ENCODE assay signal across 14 cellular contexts in genomic region chr22:18070556-18071306, GRCh38. TPM values are rescaled to one million over a fixed set of nuclear protein-coding genes. Genes with fewer than 3 reads are reported as not detected.
DNase-seq lines count a peak whose midpoint lies in the region; ATAC-seq and TF ChIP-seq lines count a peak whose summit lies in the region.
"Had no signal": no experiment of that assay in that cellular context is flagged by ENCODE, and none has a peak within 500 bp of the region (broad histone marks: within the 10 kb centered on the region; RNA-seq: fewer than 3 reads in every experiment).

No MANE protein-coding gene starts in this region.

- ATAC-seq in psoas muscle (no peak), HG03571 (IDR thresholded peaks at IDR 0.05; ENCODE audit: unreplicated experiment) (no peak)
- ATAC-seq in activated naive CD4-positive, alpha-beta T cell treated with anti-CD3 and anti-CD28 coated beads, Interleukin-2, amount 50 U/mL, for 72 hours, result no peak
- ATAC-seq: left lobe of liver, right cardiac atrium had no signal

- peaks cover 22% of the 10 kb centered on the region for H3K27me3 Mint-ChIP-seq in endodermal cell (ENCODE audit: insufficient read depth)

- no peaks in the 10 kb centered on the region for H3K36me3 Mint-ChIP-seq in endodermal cell (ENCODE audit: low read depth)
- H3K36me3 Mint-ChIP-seq in activated naive CD4-positive, alpha-beta T cell treated with anti-CD3 and anti-CD28 coated beads, Interleukin-2, amount 50 U/mL, for 72 hours, result no peaks in the 10 kb centered on the region
- H3K36me3 Mint-ChIP-seq: activated CD4-positive, alpha-beta memory T cell treated with anti-CD3 and anti-CD28 coated beads for 36 hours had no signal

- no peak overlapping the region for H3K4me3 ChIP-seq in endodermal cell (ENCODE audit: low read length)
- H3K4me3 ChIP-seq in psoas muscle, result no peak overlapping the region

- WGBS in endodermal cell (ENCODE audit: insufficient coverage in 1 of 2, insufficient read length in 1 of 2), 2 experiments, result 92 to 93% methylated on average over 10 to 14 of the region's 14 CpGs
- WGBS in psoas muscle, 3 donors, result 87% methylated on average over 14 of the region's 14 CpGs

- DNase-seq in NCI-H2171 treated with DMSO at 0.1 percent for 48 hours (lab: John Stamatoyannopoulos, UW) (peak; percentile 44), NCI-H2171 (lab: John Stamatoyannopoulos, UW) (no peak), endodermal cell (no peak), psoas muscle (no peak), GM19238 (ENCODE audit: insufficient read length, low spot score) (no peak)
- no peak for DNase-seq in activated naive CD4-positive, alpha-beta T cell treated with anti-CD3 and anti-CD28 coated beads, Interleukin-2, amount 50 U/mL, for 72 hours (ENCODE audit: low spot score in 2 of 2)
- DNase-seq: activated CD4-positive, alpha-beta memory T cell treated with anti-CD3 and anti-CD28 coated beads for 36 hours; amygdala; NCI-H1092 treated with DMSO at 0.1 percent for 48 hours; SHP77 treated with DMSO at 0.1 percent for 48 hours had no signal

- intact Hi-C loops in psoas muscle (cut with DNase I), result loop anchor here (5.0 kb wide), 2 partner anchors 43 to 173 kb away; no protein-coding TSS in a partner anchor

- no peaks in the 10 kb centered on the region for H3K9me3 Mint-ChIP-seq in endodermal cell
- no peaks in the 10 kb centered on the region for H3K9me3 Mint-ChIP-seq in activated naive CD4-positive, alpha-beta T cell treated with anti-CD3 and anti-CD28 coated beads, Interleukin-2, amount 50 U/mL, for 72 hours
- H3K9me3 Mint-ChIP-seq: activated CD4-positive, alpha-beta memory T cell treated with anti-CD3 and anti-CD28 coated beads for 36 hours had no signal

- H3K27me3 ChIP-seq in endodermal cell (ENCODE audit: control insufficient read depth, insufficient read depth, low read length, poor library complexity, severe bottlenecking) (peaks cover 17% of the 10 kb centered on the region), psoas muscle (ENCODE audit: insufficient read depth in 3 of 3, low read length in 2 of 3) (no peaks in the 10 kb centered on the region)

- no peak overlapping the region for H3K27ac Mint-ChIP-seq in endodermal cell
- no peak overlapping the region for H3K27ac Mint-ChIP-seq in activated naive CD4-positive, alpha-beta T cell treated with anti-CD3 and anti-CD28 coated beads, Interleukin-2, amount 50 U/mL, for 72 hours
- H3K27ac Mint-ChIP-seq: activated CD4-positive, alpha-beta memory T cell treated with anti-CD3 and anti-CD28 coated beads for 36 hours had no signal

- H3K4me1 Mint-ChIP-seq in endodermal cell, result peaks cover 2% of the 10 kb centered on the region

- H3K9me3 ChIP-seq in endodermal cell (ENCODE audit: control insufficient read depth, low read length), result no peaks in the 10 kb centered on the region
- no peaks in the 10 kb centered on the region for H3K9me3 ChIP-seq in psoas muscle

- H3K4me1 ChIP-seq in endodermal cell (ENCODE audit: control insufficient read depth, insufficient read depth, low read length) (no peaks in the 10 kb centered on the region), psoas muscle (peaks cover 24% of the 10 kb centered on the region)

- no peak overlapping the region for H3K4me3 Mint-ChIP-seq in endodermal cell
- H3K4me3 Mint-ChIP-seq: activated CD4-positive, alpha-beta memory T cell treated with anti-CD3 and anti-CD28 coated beads for 36 hours had no signal

- TF ChIP-seq CTCF in LNCAP (IDR thresholded peaks at IDR 0.05), result peak; percentile 82; the same call in 1 of the 2 replicates
- peak; percentile 72 for TF ChIP-seq CTCF in endodermal cell (conservative IDR thresholded peaks at IDR 0.05)
- TF ChIP-seq CTCF in psoas muscle (IDR thresholded peaks at IDR 0.05), result peak; percentile 15

- H3K36me3 ChIP-seq in endodermal cell (ENCODE audit: control insufficient read depth, insufficient read depth, low read length) (no peaks in the 10 kb centered on the region), psoas muscle (ENCODE audit: insufficient read depth in 1 of 2, low read depth in 1 of 2) (no peaks in the 10 kb centered on the region)

- H3K27ac ChIP-seq in endodermal cell (ENCODE audit: low read depth, low read length) (no peak overlapping the region), psoas muscle (no peak overlapping the region)

- no peak overlapping the region for H3K9ac ChIP-seq in endodermal cell (ENCODE audit: extremely low read depth, low read length, poor library complexity, severe bottlenecking)

RNA-seq across cellular contexts. Expression of gene PEX26, which starts 7.1 kb away (rescaled TPM):
- total RNA-seq in endodermal cell, result 10 to 100 TPM; 43.1 to 45.7 TPM
- polyA plus RNA-seq in endodermal cell (2013, experiment 1 of 2), result 27.9 TPM
- 24.7 TPM for polyA plus RNA-seq in endodermal cell (2013, experiment 2 of 2)
- total RNA-seq in psoas muscle, result 10 to 100 TPM; 17.6 to 23.4 (median 19.8) TPM
- 10 to 100 TPM; 11.2 to 19.0 (median 15.2) TPM for polyA plus RNA-seq in psoas muscle
- 10 to 100 TPM; 36.8 to 63.7 TPM for total RNA-seq in activated naive CD4-positive, alpha-beta T cell treated with anti-CD3 and anti-CD28 coated beads, Interleukin-2, amount 50 U/mL, for 72 hours

RNA-seq across cellular contexts. Expression of gene TUBA8, which starts 39.9 kb away (rescaled TPM):
- total RNA-seq in endodermal cell (under 1 TPM; 0.58 to 0.66 TPM), psoas muscle (100 to 1,000 TPM in 3 of 4 donors, 10 to 100 TPM in 1; 80.2 to 150 (median 118) TPM)
- 1.3 TPM for polyA plus RNA-seq in endodermal cell (2013, experiment 1 of 2)
- 1.5 TPM for polyA plus RNA-seq in endodermal cell (2013, experiment 2 of 2)
- polyA plus RNA-seq in psoas muscle, result 100 to 1,000 TPM in 2 of 3 donors, 10 to 100 TPM in 1; 38.8 to 142 (median 115) TPM
- 1 to 10 TPM; 1.1 to 1.6 TPM for total RNA-seq in activated naive CD4-positive, alpha-beta T cell treated with anti-CD3 and anti-CD28 coated beads, Interleukin-2, amount 50 U/mL, for 72 hours

RNA-seq across cellular contexts. Expression of gene MICAL3, which starts 46.4 kb away (rescaled TPM):
- total RNA-seq in endodermal cell (10 to 100 TPM; 42.8 to 48.1 TPM), psoas muscle (10 to 100 TPM; 15.5 to 38.3 (median 27.1) TPM)
- 18.1 TPM for polyA plus RNA-seq in endodermal cell (2013, experiment 1 of 2)
- polyA plus RNA-seq in endodermal cell (2013, experiment 2 of 2), result 18.8 TPM
- 1 to 10 TPM; 2.1 to 6.9 (median 3.5) TPM for polyA plus RNA-seq in psoas muscle
- total RNA-seq in activated naive CD4-positive, alpha-beta T cell treated with anti-CD3 and anti-CD28 coated beads, Interleukin-2, amount 50 U/mL, for 72 hours, result 10 to 100 TPM; 19.5 to 30.2 TPM

Comparison
In these comparisons a context has a peak if more than half of its experiments do, and no peak if none do; other contexts are left out.
1. CTCF ChIP-seq: peak in every context shown above with its lines; median percentile 82 in LNCAP; 72 in endodermal cell; 15 in psoas muscle.
2. RNA of gene TUBA8, which starts 39.9 kb away (total RNA-seq): 80.2 to 150 TPM in psoas muscle; 1.1 to 1.6 TPM in activated naive CD4-positive, alpha-beta T cell treated with anti-CD3 and anti-CD28 coated beads, Interleukin-2, amount 50 U/mL, for 72 hours and 0.58 to 0.66 TPM in endodermal cell; every median in the first group is over 10 times any median in the second.